In genomic region chr12:102848832-102849231, GRCh38 we compare ENCODE assay signal across 16 cellular contexts.
"Had no signal": no experiment of that assay in that cellular context is flagged by ENCODE, and none has a peak within 500 bp of the region (broad histone marks: within the 10 kb centered on the region; RNA-seq: fewer than 3 reads in every experiment).

No MANE protein-coding gene starts in this region.

- H3K4me3 ChIP-seq: coronary artery, lung, testis had no signal

- DNase-seq: activated CD4-positive, alpha-beta memory T cell treated with anti-CD3 and anti-CD28 coated beads for 36 hours; activated effector memory CD4-positive, alpha-beta T cell treated with Interleukin-2 at 50 U/mL for 16 hours; activated T-cell treated with anti-CD3 and anti-CD28 coated beads, Interleukin-2, amount 50 U/mL, for 4 hours; central memory CD4-positive, alpha-beta T cell; foreskin fibroblast; head of caudate nucleus; left colon; midbrain; stimulated activated naive CD8-positive, alpha-beta T cell treated with anti-CD3 and anti-CD28 coated beads, Interleukin-15, amount 100 ng/mL, for 72 hours; T-cell; T-helper 9 cell; testis had no signal

- H3K4me1 ChIP-seq: testis had no signal

- H3K27me3 Mint-ChIP-seq: activated CD4-positive, alpha-beta memory T cell treated with anti-CD3 and anti-CD28 coated beads for 36 hours had no signal

- H3K4me3 Mint-ChIP-seq: activated CD4-positive, alpha-beta memory T cell treated with anti-CD3 and anti-CD28 coated beads for 36 hours; activated naive CD4-positive, alpha-beta T cell treated with anti-CD3 and anti-CD28 coated beads, Interleukin-2, amount 50 U/mL, for 24 hours; activated T-cell treated with anti-CD3 and anti-CD28 coated beads, Interleukin-2, amount 50 U/mL, for 4 hours; stimulated activated naive CD8-positive, alpha-beta T cell treated with anti-CD3 and anti-CD28 coated beads, Interleukin-15, amount 100 ng/mL, for 72 hours; T-cell had no signal

- H3K4me1 Mint-ChIP-seq: activated naive CD4-positive, alpha-beta T cell treated with anti-CD3 and anti-CD28 coated beads, Interleukin-2, amount 50 U/mL, for 24 hours; stimulated activated naive CD8-positive, alpha-beta T cell treated with anti-CD3 and anti-CD28 coated beads, Interleukin-15, amount 100 ng/mL, for 72 hours; T-cell had no signal

- H3K9me3 Mint-ChIP-seq: activated CD4-positive, alpha-beta memory T cell treated with anti-CD3 and anti-CD28 coated beads for 36 hours; activated naive CD4-positive, alpha-beta T cell treated with anti-CD3 and anti-CD28 coated beads, Interleukin-2, amount 50 U/mL, for 24 hours; activated T-cell treated with anti-CD3 and anti-CD28 coated beads, Interleukin-2, amount 50 U/mL, for 4 hours had no signal

- H3K27me3 ChIP-seq: testis had no signal

- ATAC-seq: activated T-cell treated with anti-CD3 and anti-CD28 coated beads, Interleukin-2, amount 50 U/mL, for 4 hours; left colon; sciatic nerve; stimulated activated naive CD8-positive, alpha-beta T cell treated with anti-CD3 and anti-CD28 coated beads, Interleukin-15, amount 100 ng/mL, for 72 hours; T-cell had no signal

- H3K27ac Mint-ChIP-seq: activated CD4-positive, alpha-beta memory T cell treated with anti-CD3 and anti-CD28 coated beads for 36 hours; activated naive CD4-positive, alpha-beta T cell treated with anti-CD3 and anti-CD28 coated beads, Interleukin-2, amount 50 U/mL, for 24 hours; stimulated activated naive CD8-positive, alpha-beta T cell treated with anti-CD3 and anti-CD28 coated beads, Interleukin-15, amount 100 ng/mL, for 72 hours; T-cell had no signal

- H3K36me3 Mint-ChIP-seq: activated CD4-positive, alpha-beta memory T cell treated with anti-CD3 and anti-CD28 coated beads for 36 hours; activated naive CD4-positive, alpha-beta T cell treated with anti-CD3 and anti-CD28 coated beads, Interleukin-2, amount 50 U/mL, for 24 hours; T-cell had no signal

- H3K27ac ChIP-seq: coronary artery, testis had no signal

- H3K9me3 ChIP-seq: testis had no signal
